10 cellular contexts compared by ENCODE assay signal in genomic region chr7:34430456-34430855, GRCh38.
DNase-seq lines count a peak whose midpoint lies in the region; ATAC-seq and TF ChIP-seq lines count a peak whose summit lies in the region.
"Had no signal": no experiment of that assay in that cellular context is flagged by ENCODE, and none has a peak within 500 bp of the region (broad histone marks: within the 10 kb centered on the region; RNA-seq: fewer than 3 reads in every experiment).

No MANE protein-coding gene starts in this region.

- TF ChIP-seq CTCF in AG10803 (conservative IDR thresholded peaks at IDR 0.05; ENCODE audit: low read length) (peak; percentile 66), RWPE2 (IDR thresholded peaks at IDR 0.05; ENCODE audit: poor library complexity, severe bottlenecking) (peak; percentile 56)

- H3K4me1 ChIP-seq in RWPE2 (ENCODE audit: insufficient read depth, poor library complexity, severe bottlenecking): peaks cover 3% of the 10 kb centered on the region

- H3K9me3 ChIP-seq in RWPE2 (ENCODE audit: severe bottlenecking): no peaks in the 10 kb centered on the region

- DNase-seq in AG10803 (ENCODE audit: low read depth) (peak; percentile 84), RWPE2 (ENCODE audit: low spot score) (no peak), hepatic stellate cell (ENCODE audit: low spot score) (peak; percentile 1), NCI-H2029 (lab: John Stamatoyannopoulos, UW) (no peak), mesenteric fat pad (ENCODE audit: low spot score) (no peak)
- DNase-seq in stimulated activated CD4-positive, alpha-beta T cell treated with anti-CD3 and anti-CD28 coated beads, Interleukin-2, amount 100 ng/mL, for 48 hours: no peak

- ATAC-seq in GM18867 (IDR thresholded peaks at IDR 0.05; ENCODE audit: unreplicated experiment): peak; percentile 58
- ATAC-seq in RWPE2 (ENCODE audit: low read depth): peak; percentile 52; the same call in 2 of the 3 replicates
- ATAC-seq in HG03025 (IDR thresholded peaks at IDR 0.05; ENCODE audit: low FRiP score, unreplicated experiment): no peak

- no peaks in the 10 kb centered on the region for H3K36me3 ChIP-seq in RWPE2 (ENCODE audit: low read depth)

- no peak overlapping the region for H3K4me3 ChIP-seq in AG10803 (ENCODE audit: low read length)
- H3K4me3 ChIP-seq in RWPE2 (ENCODE audit: severe bottlenecking): no peak overlapping the region
- H3K4me3 ChIP-seq: SK-N-MC had no signal

- H3K27me3 ChIP-seq in RWPE2 (ENCODE audit: insufficient read depth, poor library complexity, severe bottlenecking): no peaks in the 10 kb centered on the region

- no peak overlapping the region for H3K27ac ChIP-seq in RWPE2 (ENCODE audit: poor library complexity, severe bottlenecking)
- H3K27ac ChIP-seq: epithelial cell of prostate, SK-N-MC had no signal

Comparison
In these comparisons a context has a peak if more than half of its experiments do, and no peak if none do; other contexts are left out.
1. DNase-seq: peak in AG10803 (single experiment) and hepatic stellate cell (single experiment); none in RWPE2 (single experiment), NCI-H2029 (single experiment), stimulated activated CD4-positive, alpha-beta T cell treated with anti-CD3 and anti-CD28 coated beads, Interleukin-2, amount 100 ng/mL, for 48 hours (0 of 2) and mesenteric fat pad (single experiment).